In genomic region chr9:106532616-106533015, GRCh38 we compare ENCODE assay signal across 19 cellular contexts.
A peak's percentile ranks its signal among the peaks of the same experiment; 100 is the strongest.
DNase-seq lines count a peak whose midpoint lies in the region; ATAC-seq and TF ChIP-seq lines count a peak whose summit lies in the region.
"Had no signal": no experiment of that assay in that cellular context is flagged by ENCODE, and none has a peak within 500 bp of the region (broad histone marks: within the 10 kb centered on the region; RNA-seq: fewer than 3 reads in every experiment).

No MANE protein-coding gene starts in this region.

- H3K9me3 Mint-ChIP-seq in H9 (no peaks in the 10 kb centered on the region), nephron progenitor cell (no peaks in the 10 kb centered on the region)

- H3K9me3 ChIP-seq in H9 (ENCODE audit: control insufficient read depth, low read depth, low read length) (no peaks in the 10 kb centered on the region), trophoblast cell (ENCODE audit: insufficient read depth, low read depth, low read length) (no peaks in the 10 kb centered on the region)
- H3K9me3 ChIP-seq: BLaER1 treated with 17β-estradiol and CSF1 and Interleukin-3, amounts not matched to agents 10 nM and 100 nM had no signal

- TF ChIP-seq CTCF in H9 (conservative IDR thresholded peaks at IDR 0.05) (peak; percentile 33; the same call in 2 of the 3 replicates), nephron progenitor cell (IDR thresholded peaks at IDR 0.05) (no peak)

- H2AK5ac ChIP-seq in H9 (ENCODE audit: insufficient read length, low read length) (no peak overlapping the region), trophoblast cell (ENCODE audit: low read length) (peak overlapping the region; percentile 99)

- no peak overlapping the region for H3K4me3 Mint-ChIP-seq in H9
- H3K4me3 Mint-ChIP-seq in nephron progenitor cell, result no peak overlapping the region
- H3K4me3 Mint-ChIP-seq: B cell; CD8-positive, alpha-beta T cell; HFFc6 had no signal

- H3K23ac ChIP-seq in H9 (ENCODE audit: insufficient read length, low read depth, low read length), result no peak overlapping the region
- no peak overlapping the region for H3K23ac ChIP-seq in trophoblast cell (ENCODE audit: low read length)

- H4K91ac ChIP-seq in H9 (ENCODE audit: insufficient read length, low read depth, low read length) (no peak overlapping the region), trophoblast cell (ENCODE audit: low read depth, low read length) (peak overlapping the region; percentile 52)

- no CpG with 5 or more reads among the region's 4 CpGs for WGBS in H9 (ENCODE audit: extremely low coverage, insufficient read length, low lambda C conversion rate)
- WGBS in trophoblast cell (ENCODE audit: extremely low coverage, insufficient coverage, insufficient read length), result no CpG with 5 or more reads among the region's 4 CpGs

- H3K27ac ChIP-seq in H9 (ENCODE audit: insufficient read length, low read depth, low read length) (no peak overlapping the region), trophoblast cell (ENCODE audit: low read depth, low read length) (no peak overlapping the region)
- H3K27ac ChIP-seq: BLaER1 treated with 17β-estradiol and CSF1 and Interleukin-3, amounts not matched to agents 10 nM and 100 nM; HL-60 had no signal

- H3K4me2 ChIP-seq in H9 (ENCODE audit: insufficient read depth, insufficient read length, low read length), result no peak overlapping the region
- no peak overlapping the region for H3K4me2 ChIP-seq in trophoblast cell (ENCODE audit: low read length)
- H3K4me2 ChIP-seq: BLaER1 treated with 17β-estradiol and CSF1 and Interleukin-3, amounts not matched to agents 10 nM and 100 nM had no signal

- no peak overlapping the region for H3K18ac ChIP-seq in H9 (ENCODE audit: insufficient read length, low read depth, low read length)
- peak overlapping the region; percentile 91 for H3K18ac ChIP-seq in trophoblast cell (ENCODE audit: low read length)

- H4K12ac ChIP-seq in trophoblast cell (ENCODE audit: low read depth, low read length), result no peak overlapping the region

- H2AFZ ChIP-seq in H9 (ENCODE audit: low read length) (no peak overlapping the region), trophoblast cell (ENCODE audit: insufficient read depth, low read length, poor library complexity) (no peak overlapping the region)

- H2BK15ac ChIP-seq in H9 (ENCODE audit: low read depth, low read length), result no peak overlapping the region

- H3K79me2 ChIP-seq in H9 (ENCODE audit: insufficient read depth, low read length) (no peaks in the 10 kb centered on the region), trophoblast cell (ENCODE audit: control insufficient read depth, insufficient read depth, low read length, poor library complexity) (peaks cover 7% of the 10 kb centered on the region)

- no peaks in the 10 kb centered on the region for H3K36me3 Mint-ChIP-seq in H9 (ENCODE audit: insufficient read depth in 1 of 3, low read depth in 3 of 3)
- no peaks in the 10 kb centered on the region for H3K36me3 Mint-ChIP-seq in nephron progenitor cell (ENCODE audit: low read depth)
- H3K36me3 Mint-ChIP-seq: CD8-positive, alpha-beta T cell had no signal

- H4K8ac ChIP-seq in H9 (replicated peaks; ENCODE audit: insufficient read length, low read depth, low read length), result no peak overlapping the region
- H4K8ac ChIP-seq in trophoblast cell (ENCODE audit: low read depth, low read length), result peak overlapping the region; percentile 79

- H3K14ac ChIP-seq in H9 (ENCODE audit: insufficient read depth, low read length) (no peak overlapping the region), trophoblast cell (ENCODE audit: low read length) (peak overlapping the region; percentile 89)

- H2BK120ac ChIP-seq in H9 (ENCODE audit: low read depth, low read length, poor library complexity, severe bottlenecking), result no peak overlapping the region
- H2BK120ac ChIP-seq in trophoblast cell (ENCODE audit: insufficient read depth, low read length, poor library complexity), result peak overlapping the region; percentile 63

- no peak overlapping the region for H3T11ph ChIP-seq in H9 (ENCODE audit: low read length)

- no peaks in the 10 kb centered on the region for H3K23me2 ChIP-seq in H9 (ENCODE audit: insufficient read length, low read depth, low read length, poor library complexity, severe bottlenecking)

- no peak overlapping the region for H3K4me3 ChIP-seq in trophoblast cell (ENCODE audit: low read depth, low read length)
- H3K4me3 ChIP-seq: BLaER1 treated with 17β-estradiol and CSF1 and Interleukin-3, amounts not matched to agents 10 nM and 100 nM; GM12878; K562 had no signal

- H3K4ac ChIP-seq in H9 (ENCODE audit: low read depth, low read length) (no peak overlapping the region), trophoblast cell (ENCODE audit: low read depth, low read length) (peak overlapping the region; percentile 76)

- H2BK5ac ChIP-seq in H9 (ENCODE audit: insufficient read length, low read length) (no peak overlapping the region), trophoblast cell (ENCODE audit: low read depth, low read length, poor library complexity) (peak overlapping the region; percentile 91)

- no peak overlapping the region for H2BK20ac ChIP-seq in H9 (ENCODE audit: low read depth, low read length, poor library complexity, severe bottlenecking)

- no peak overlapping the region for H3K56ac ChIP-seq in H9 (ENCODE audit: insufficient read length, low read depth, low read length)

- H2BK12ac ChIP-seq in H9 (ENCODE audit: insufficient read length, low read depth, low read length), result no peak overlapping the region
- peak overlapping the region; percentile 37 for H2BK12ac ChIP-seq in trophoblast cell (ENCODE audit: low read length)

- no peaks in the 10 kb centered on the region for H4K20me1 ChIP-seq in H9 (ENCODE audit: control insufficient read depth, insufficient read depth, insufficient read length)

- H3K27me3 Mint-ChIP-seq in H9 (ENCODE audit: low read depth) (no peaks in the 10 kb centered on the region), nephron progenitor cell (ENCODE audit: low read depth, poor library complexity) (no peaks in the 10 kb centered on the region)
- H3K27me3 Mint-ChIP-seq: B cell had no signal

- H3K27me3 ChIP-seq in H9 (ENCODE audit: insufficient read depth, low read length), result no peaks in the 10 kb centered on the region
- no peaks in the 10 kb centered on the region for H3K27me3 ChIP-seq in trophoblast cell (ENCODE audit: insufficient read depth, low read length)
- H3K27me3 ChIP-seq: BLaER1 treated with 17β-estradiol and CSF1 and Interleukin-3, amounts not matched to agents 10 nM and 100 nM had no signal

- H3K79me1 ChIP-seq in H9 (ENCODE audit: insufficient read depth, low read depth, low read length, poor library complexity, severe bottlenecking) (no peaks in the 10 kb centered on the region), trophoblast cell (ENCODE audit: low read length) (peaks cover 43% of the 10 kb centered on the region)

- H3K27ac Mint-ChIP-seq in H9 (0 out of 7 replicates have a peak overlapping the region, but pooled peaks of 1 of the 3 experiments have one; percentile 9), nephron progenitor cell (no peak overlapping the region)
- H3K27ac Mint-ChIP-seq: B cell; CD8-positive, alpha-beta T cell; HFFc6 had no signal

- H3K9ac ChIP-seq in H9 (ENCODE audit: extremely low read depth, insufficient read length, low read length), result no peak overlapping the region
- H3K9ac ChIP-seq in trophoblast cell (ENCODE audit: low read length), result no peak overlapping the region
- H3K9ac ChIP-seq: BLaER1 treated with 17β-estradiol and CSF1 and Interleukin-3, amounts not matched to agents 10 nM and 100 nM had no signal

- H3K4me1 ChIP-seq in H9 (ENCODE audit: insufficient read depth, low read length) (no peaks in the 10 kb centered on the region; the same call in 1 of the 2 replicates), trophoblast cell (ENCODE audit: control insufficient read depth in 1 of 2, insufficient read depth in 2 of 2, low read length in 2 of 2) (peaks cover 14 to 24% of the 10 kb centered on the region in 2 experiments)

- H3K4me1 Mint-ChIP-seq in H9, result peaks cover 4 to 5% of the 10 kb centered on the region in 2 experiments
- H3K4me1 Mint-ChIP-seq in nephron progenitor cell, result peaks cover 15% of the 10 kb centered on the region
- H3K4me1 Mint-ChIP-seq: B cell had no signal

- peak; percentile 43 for DNase-seq in H9
- DNase-seq in dedifferentiated amniotic fluid mesenchymal stem cell (ENCODE audit: extremely low spot score), result peak; percentile 4
- peak; percentile 3 for DNase-seq in nephron progenitor cell
- DNase-seq in trophoblast cell, result no peak
- DNase-seq in NCI-H1436 (lab: John Stamatoyannopoulos, UW), result no peak
- DNase-seq: Calu3; CD8-positive, alpha-beta T cell; DND-41; EL; HFFc6; IMR-90 had no signal

- H3K36me3 ChIP-seq in trophoblast cell (ENCODE audit: control insufficient read depth in 1 of 2, insufficient read depth in 2 of 2, low read length in 2 of 2), result peaks cover 0 to 2% of the 10 kb centered on the region in 2 experiments
- H3K36me3 ChIP-seq: BLaER1 treated with 17β-estradiol and CSF1 and Interleukin-3, amounts not matched to agents 10 nM and 100 nM had no signal

- H4K5ac ChIP-seq in H9 (ENCODE audit: insufficient read length, low read depth, low read length), result no peak overlapping the region

- ATAC-seq in HG03159 (IDR thresholded peaks at IDR 0.05; ENCODE audit: unreplicated experiment) (no peak), GM21576 (IDR thresholded peaks at IDR 0.05; ENCODE audit: unreplicated experiment) (no peak)
- ATAC-seq: CD8-positive, alpha-beta T cell; GM12878; HCT116; K562 had no signal

Comparison
In these comparisons a context has a peak if more than half of its experiments do, and no peak if none do; other contexts are left out.
1. DNase-seq: peak in H9 (single experiment), dedifferentiated amniotic fluid mesenchymal stem cell (single experiment) and nephron progenitor cell (single experiment); none in trophoblast cell (0 of 2) and NCI-H1436 (single experiment).